In the genomic region with DNA sequence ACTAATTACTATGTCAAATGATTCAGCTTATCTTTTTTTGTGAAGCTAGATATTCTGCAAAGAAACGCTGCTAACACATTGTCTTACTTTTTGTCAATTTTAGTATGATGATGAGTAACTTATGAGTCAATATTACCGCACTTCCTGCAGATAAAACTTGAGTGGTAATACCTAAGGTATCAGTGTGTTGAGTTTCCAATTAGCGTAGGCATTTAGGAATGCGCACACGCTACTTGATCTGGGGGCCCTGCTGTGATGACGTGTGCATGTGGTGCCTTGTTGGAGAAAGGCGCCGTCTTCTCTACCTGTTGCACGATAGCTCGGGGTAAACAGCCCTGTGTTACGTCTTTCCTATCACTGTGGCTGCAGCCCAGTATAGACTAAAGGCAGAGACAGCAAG, we compare ENCODE assay signal across 25 cellular contexts.
DNase-seq lines count a peak whose midpoint lies in the region; ATAC-seq, FAIRE-seq and TF ChIP-seq lines count a peak whose summit lies in the region.
"Had no signal": no experiment of that assay in that cellular context is flagged by ENCODE, and none has a peak within 500 bp of the region (broad histone marks: within the 10 kb centered on the region; RNA-seq: fewer than 3 reads in every experiment).

No MANE protein-coding gene starts in this region.

- TF ChIP-seq CTCF in MCF 10A (IDR thresholded peaks at IDR 0.05; ENCODE audit: unreplicated experiment) (no peak), breast epithelium (IDR thresholded peaks at IDR 0.05) (no peak)

- H3K4me1 ChIP-seq in breast epithelium: no peaks in the 10 kb centered on the region
- H3K4me1 ChIP-seq: BE2C had no signal

- FAIRE-seq in urothelium cell line (lab: Jason Lieb, UNC): no peak
- FAIRE-seq: H1, small intestine had no signal

- H3K27ac Mint-ChIP-seq in MCF 10A (ENCODE audit: low read depth, unreplicated experiment): no peak overlapping the region
- H3K27ac Mint-ChIP-seq: activated T-cell treated with anti-CD3 and anti-CD28 coated beads, Interleukin-2, amount 50 U/mL, for 24 hours; stimulated activated naive B cell treated with anti-CD40 and anti-IgM and Interleukin-4, amounts not matched to agents 10 μg/mL and 1 μg/mL and 100 μg/mL, for 72 hours had no signal

- peak overlapping the region; percentile 40 for H3K4me3 Mint-ChIP-seq in MCF 10A (ENCODE audit: unreplicated experiment)
- H3K4me3 Mint-ChIP-seq: activated T-cell treated with anti-CD3 and anti-CD28 coated beads, Interleukin-2, amount 50 U/mL, for 24 hours; stimulated activated naive B cell treated with anti-CD40 and anti-IgM and Interleukin-4, amounts not matched to agents 10 μg/mL and 1 μg/mL and 100 μg/mL, for 72 hours had no signal

- peaks cover 0 to 10% of the 10 kb centered on the region in 2 donors for H3K27me3 ChIP-seq in breast epithelium
- H3K27me3 ChIP-seq: BE2C had no signal

- no peak overlapping the region for H3K4me3 ChIP-seq in breast epithelium
- H3K4me3 ChIP-seq: thoracic aorta had no signal

- DNase-seq in MCF 10A (ENCODE audit: unreplicated experiment) (peak; percentile 88), breast epithelium (ENCODE audit: low spot score in 2 of 2) (no peak), SW 1271 (lab: John Stamatoyannopoulos, UW) (peak; percentile 70 to 88), epithelial cell of prostate (ENCODE audit: low read depth, low spot score) (no peak), urothelium cell line (ENCODE audit: low spot score) (peak; percentile 22), NCI-H1694 (lab: John Stamatoyannopoulos, UW) (no peak), middle frontal gyrus (ENCODE audit: extremely low spot score, low spot score) (no peak)
- DNase-seq: activated CD4-positive, alpha-beta T cell treated with anti-CD3 and anti-CD28 coated beads for 1 hour; activated naive CD4-positive, alpha-beta T cell treated with Interleukin-2 at 50 U/mL for 16 hours; activated T-cell treated with anti-CD3 and anti-CD28 coated beads, Interleukin-2, amount 50 U/mL, for 24 hours; amniotic stem cell; BE2C; effector CD4-positive, alpha-beta T cell; EL; NCI-H1092; NCI-H2029; NCI-H226; NCI-H774; small intestine; stimulated activated naive B cell treated with anti-CD40 and anti-IgM and Interleukin-4, amounts not matched to agents 10 μg/mL and 1 μg/mL and 100 μg/mL, for 72 hours; T-helper 1 cell had no signal

- H3K36me3 Mint-ChIP-seq in MCF 10A (ENCODE audit: insufficient read depth, unreplicated experiment): no peaks in the 10 kb centered on the region
- H3K36me3 Mint-ChIP-seq: stimulated activated naive B cell treated with anti-CD40 and anti-IgM and Interleukin-4, amounts not matched to agents 10 μg/mL and 1 μg/mL and 100 μg/mL, for 72 hours had no signal

- H3K4me1 Mint-ChIP-seq in MCF 10A (ENCODE audit: insufficient read depth, unreplicated experiment): peaks cover 15% of the 10 kb centered on the region
- H3K4me1 Mint-ChIP-seq: stimulated activated naive B cell treated with anti-CD40 and anti-IgM and Interleukin-4, amounts not matched to agents 10 μg/mL and 1 μg/mL and 100 μg/mL, for 72 hours had no signal

- intact Hi-C loops in MCF 10A (cut with micrococcal nuclease): loop anchor here (10.0 kb wide), 1 partner anchor 99 kb away; no protein-coding TSS in a partner anchor
- intact Hi-C loops in breast epithelium (cut with DNase I; ENCODE audit: low total_unique reads): no loop called here

- TF ChIP-seq POLR2A in breast epithelium (IDR thresholded peaks at IDR 0.05): no peak

- POLR2A ChIA-PET in MCF 10A (lab: Yijun Ruan, JAX): interaction anchor here (0.5 to 0.9 kb wide), 2 partner anchors 48 to 731 kb away, joined by 4 read pairs; no protein-coding TSS in a partner anchor

- peaks cover 16% of the 10 kb centered on the region for H3K9me3 Mint-ChIP-seq in MCF 10A (ENCODE audit: unreplicated experiment)
- H3K9me3 Mint-ChIP-seq: activated T-cell treated with anti-CD3 and anti-CD28 coated beads, Interleukin-2, amount 50 U/mL, for 24 hours; stimulated activated naive B cell treated with anti-CD40 and anti-IgM and Interleukin-4, amounts not matched to agents 10 μg/mL and 1 μg/mL and 100 μg/mL, for 72 hours had no signal

- H3K27ac ChIP-seq in breast epithelium: no peak overlapping the region
- peak overlapping the region; percentile 52 for H3K27ac ChIP-seq in epithelial cell of prostate
- H3K27ac ChIP-seq: 22Rv1, thoracic aorta had no signal

- CTCF ChIA-PET in MCF 10A (lab: Yijun Ruan, JAX): interaction anchor here (0.6 kb wide), 1 partner anchor 246 kb away, joined by 3 read pairs; no protein-coding TSS in a partner anchor

- no peaks in the 10 kb centered on the region for H3K9me3 ChIP-seq in breast epithelium
- H3K9me3 ChIP-seq: BE2C, thoracic aorta had no signal

- no peaks in the 10 kb centered on the region for H3K27me3 Mint-ChIP-seq in MCF 10A (ENCODE audit: insufficient read depth, unreplicated experiment)

- ATAC-seq in HG03565 (IDR thresholded peaks at IDR 0.05; ENCODE audit: unreplicated experiment): no peak
- ATAC-seq: stimulated activated naive B cell treated with anti-CD40 and anti-IgM and Interleukin-4, amounts not matched to agents 10 μg/mL and 1 μg/mL and 100 μg/mL, for 72 hours had no signal

- no TSS peak for BruUV-seq in MCF 10A (replicated peaks; lab: Mats Ljungman, UMichigan)

- no peaks in the 10 kb centered on the region for H3K36me3 ChIP-seq in breast epithelium
- H3K36me3 ChIP-seq: BE2C, thoracic aorta had no signal

Comparison
In these comparisons a context has a peak if more than half of its experiments do, and no peak if none do; other contexts are left out.
1. DNase-seq: peak in MCF 10A (single experiment), SW 1271 (2 of 2) and urothelium cell line (single experiment); none in breast epithelium (0 of 2), epithelial cell of prostate (single experiment), NCI-H1694 (single experiment) and middle frontal gyrus (single experiment).